ENCODE assay signal across 19 cellular contexts in genomic region chr12:12548713-12549112, GRCh38.
"Had no signal": no experiment of that assay in that cellular context is flagged by ENCODE, and none has a peak within 500 bp of the region (broad histone marks: within the 10 kb centered on the region; RNA-seq: fewer than 3 reads in every experiment).

No MANE protein-coding gene starts in this region.

- H3K27ac Mint-ChIP-seq: nephron had no signal

- H3K27me3 ChIP-seq: colonic mucosa, esophagus squamous epithelium, right atrium auricular region, upper lobe of left lung had no signal

- H3K4me1 ChIP-seq: colonic mucosa, esophagus squamous epithelium, upper lobe of left lung had no signal

- FAIRE-seq: endothelial cell of umbilical vein, small intestine, TTC549 had no signal

- H3K9me3 Mint-ChIP-seq: activated naive CD4-positive, alpha-beta T cell treated with anti-CD3 and anti-CD28 coated beads, Interleukin-2, amount 50 U/mL, for 72 hours; brain; nephron; stimulated activated naive CD8-positive, alpha-beta T cell treated with anti-CD3 and anti-CD28 coated beads, Interleukin-15, amount 100 ng/mL, for 72 hours had no signal

- H3K27me3 Mint-ChIP-seq: brain; stimulated activated naive CD8-positive, alpha-beta T cell treated with anti-CD3 and anti-CD28 coated beads, Interleukin-15, amount 100 ng/mL, for 72 hours had no signal

- H3K4me1 Mint-ChIP-seq: nephron had no signal

- H3K27ac ChIP-seq: colonic mucosa, esophagus squamous epithelium, right atrium auricular region, upper lobe of left lung had no signal

- ATAC-seq: activated naive CD4-positive, alpha-beta T cell treated with anti-CD3 and anti-CD28 coated beads, Interleukin-2, amount 50 U/mL, for 72 hours; stimulated activated naive CD8-positive, alpha-beta T cell treated with anti-CD3 and anti-CD28 coated beads, Interleukin-15, amount 100 ng/mL, for 72 hours had no signal

- H3K4me3 Mint-ChIP-seq: brain; nephron; stimulated activated naive CD8-positive, alpha-beta T cell treated with anti-CD3 and anti-CD28 coated beads, Interleukin-15, amount 100 ng/mL, for 72 hours had no signal

- DNase-seq: activated CD4-positive, alpha-beta T cell treated with anti-CD3 and anti-CD28 coated beads, Interleukin-2, amount 50 U/mL, for 4 hours; activated effector memory CD4-positive, alpha-beta T cell treated with Interleukin-2 at 50 U/mL for 16 hours; amygdala; central memory CD4-positive, alpha-beta T cell; colonic mucosa; effector CD4-positive, alpha-beta T cell; esophagus squamous epithelium; occipital lobe; small intestine; stimulated activated CD4-positive, alpha-beta T cell treated with anti-CD3 and anti-CD28 coated beads, Interleukin-4, amount 100 ng/mL, for 4 hours; stimulated activated CD8-positive, alpha-beta memory T cell treated with anti-CD3 and anti-CD28 coated beads, Interleukin-4, amount 100 ng/mL, for 48 hours; stimulated activated naive CD8-positive, alpha-beta T cell treated with anti-CD3 and anti-CD28 coated beads, Interleukin-15, amount 100 ng/mL, for 72 hours; upper lobe of left lung had no signal

- H3K9me3 ChIP-seq: colonic mucosa, esophagus squamous epithelium, right atrium auricular region, upper lobe of left lung had no signal

- H3K36me3 ChIP-seq: colonic mucosa, right atrium auricular region, upper lobe of left lung had no signal

- H3K4me3 ChIP-seq: colonic mucosa, esophagus squamous epithelium, right atrium auricular region, upper lobe of left lung had no signal
